1 cellular context compared by ENCODE assay signal in genomic region chr1:155042789-155043188, GRCh38.
TF ChIP-seq lines count a peak whose summit lies in the region.

No MANE protein-coding gene starts in this region.

TF ChIP-seq in HepG2, 621 proteins besides CTCF, POLR2A, EP300 and RAD21:
- 0 out of 2 replicates have a peak, but pooled peaks have one; percentile 24 for TF ChIP-seq FOXC1 (CRISPR knock-in tag; IDR thresholded peaks at IDR 0.05; ENCODE audit: borderline replicate concordance)
- TF ChIP-seq RNF2 (conservative IDR thresholded peaks at IDR 0.05; ENCODE audit: low read depth) = no peak
- TF ChIP-seq SRSF4 (IDR thresholded peaks at IDR 0.05; ENCODE audit: low read depth, low read length, poor library complexity, severe bottlenecking) = no peak
- TF ChIP-seq TAF1 (CRISPR knock-in tag; IDR thresholded peaks at IDR 0.05) = no peak
- no peak for TF ChIP-seq AKNA (CRISPR knock-in tag; IDR thresholded peaks at IDR 0.05; ENCODE audit: borderline replicate concordance)
- TF ChIP-seq ZNF329 (CRISPR knock-in tag; IDR thresholded peaks at IDR 0.05; ENCODE audit: low read depth) = 0 out of 2 replicates have a peak, but pooled peaks have one; percentile 7
- TF ChIP-seq, protein P1, sequence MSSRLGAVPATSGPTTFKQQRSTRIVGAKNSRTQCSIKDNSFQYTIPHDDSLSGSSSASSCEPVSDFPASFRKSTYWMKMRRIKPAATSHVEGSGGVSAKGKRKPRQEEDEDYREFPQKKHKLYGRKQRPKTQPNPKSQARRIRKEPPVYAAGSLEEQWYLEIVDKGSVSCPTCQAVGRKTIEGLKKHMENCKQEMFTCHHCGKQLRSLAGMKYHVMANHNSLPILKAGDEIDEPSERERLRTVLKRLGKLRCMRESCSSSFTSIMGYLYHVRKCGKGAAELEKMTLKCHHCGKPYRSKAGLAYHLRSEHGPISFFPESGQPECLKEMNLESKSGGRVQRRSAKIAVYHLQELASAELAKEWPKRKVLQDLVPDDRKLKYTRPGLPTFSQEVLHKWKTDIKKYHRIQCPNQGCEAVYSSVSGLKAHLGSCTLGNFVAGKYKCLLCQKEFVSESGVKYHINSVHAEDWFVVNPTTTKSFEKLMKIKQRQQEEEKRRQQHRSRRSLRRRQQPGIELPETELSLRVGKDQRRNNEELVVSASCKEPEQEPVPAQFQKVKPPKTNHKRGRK (CRISPR knock-in tag; IDR thresholded peaks at IDR 0.05) = 0 out of 2 replicates have a peak, but pooled peaks have one; percentile 2
- no peak for TF ChIP-seq ZNF672 (CRISPR knock-in tag; IDR thresholded peaks at IDR 0.05)
- TF ChIP-seq ZNF3 (CRISPR knock-in tag; IDR thresholded peaks at IDR 0.05) = no peak
- TF ChIP-seq FOXA1 (IDR thresholded peaks at IDR 0.05) = no peak
- TF ChIP-seq FOXA1 (CRISPR knock-in tag; IDR thresholded peaks at IDR 0.05) = no peak
